Comparison of ENCODE assay signal across 19 cellular contexts in the genomic region with DNA sequence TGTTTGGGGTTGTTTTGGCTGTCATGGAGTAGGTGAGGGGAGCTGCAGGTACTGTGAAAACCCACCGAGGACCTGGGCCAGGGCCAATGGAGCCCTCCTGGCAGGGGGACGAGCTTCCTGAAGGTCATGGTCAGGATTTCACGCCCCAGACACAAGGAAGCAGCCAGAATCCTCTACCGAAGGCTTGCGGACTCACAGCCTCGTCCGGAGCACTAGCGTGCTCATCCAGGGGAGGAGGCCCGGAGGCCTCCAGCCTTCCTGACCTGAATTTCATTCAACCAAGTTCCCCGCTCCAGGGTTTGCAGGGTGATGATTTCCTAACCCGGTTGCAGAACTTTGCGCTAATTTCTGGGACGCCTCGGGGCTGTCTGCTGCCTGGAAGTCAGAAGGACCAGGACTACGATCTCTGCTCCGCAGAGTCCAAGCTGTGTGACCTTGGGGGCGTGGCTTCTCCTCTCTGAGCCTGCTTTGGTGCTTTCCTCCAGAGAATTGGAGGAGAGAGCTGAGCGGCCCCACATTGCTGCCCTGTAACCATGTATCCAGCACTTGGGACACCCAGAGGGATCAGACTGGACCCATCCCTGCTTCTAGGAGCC. TPM values are rescaled to one million over a fixed set of nuclear protein-coding genes. Genes with fewer than 3 reads are reported as not detected.
DNase-seq lines count a peak whose midpoint lies in the region; ATAC-seq, FAIRE-seq and TF ChIP-seq lines count a peak whose summit lies in the region.
"Had no signal": no experiment of that assay in that cellular context is flagged by ENCODE, and none has a peak within 500 bp of the region (broad histone marks: within the 10 kb centered on the region; RNA-seq: fewer than 3 reads in every experiment).

No MANE protein-coding gene starts in this region.

- no peaks in the 10 kb centered on the region for H3K9me3 ChIP-seq in HepG2 (ENCODE audit: low read length)
- H3K9me3 ChIP-seq in ovary, result no peaks in the 10 kb centered on the region
- H3K9me3 ChIP-seq in esophagus squamous epithelium, result no peaks in the 10 kb centered on the region

- TF ChIP-seq POLR2A in HepG2 (IDR thresholded peaks at IDR 0.05; ENCODE audit: insufficient read depth in 1 of 2, low read depth in 2 of 2, low read length in 2 of 2) (no peak), ovary (IDR thresholded peaks at IDR 0.05) (no peak), esophagus squamous epithelium (IDR thresholded peaks at IDR 0.05) (no peak)

- no peaks in the 10 kb centered on the region for H4K20me1 ChIP-seq in HepG2 (ENCODE audit: insufficient read depth, low read length)

- CTCF ChIA-PET in HepG2 (lab: Yijun Ruan, JAX; ENCODE audit: low intra/inter-chr PET ratio, low total read pairs), result no interaction called here
- CTCF ChIA-PET in T-cell (lab: Charles Lee), result no interaction called here

- no peaks in the 10 kb centered on the region for H3K79me2 ChIP-seq in HepG2 (ENCODE audit: insufficient read depth, low read length)

- H3K27ac ChIP-seq in coronary artery, result peak overlapping the region; percentile 10 to 92
- H3K27ac ChIP-seq in HepG2 (ENCODE audit: extremely low read length, insufficient read depth, low read length), result no peak overlapping the region
- H3K27ac ChIP-seq in ovary, result no peak overlapping the region
- peak overlapping the region in 1 of 4 donors; percentile 42 for H3K27ac ChIP-seq in esophagus squamous epithelium
- H3K27ac ChIP-seq: HL-60 had no signal

- H3K4me3 ChIP-seq in coronary artery (no peak overlapping the region), HepG2 (replicated peaks in 1 of 3; ENCODE audit: insufficient read depth in 1 of 3, low read depth in 2 of 3, low read length in 3 of 3) (no peak overlapping the region), ovary (no peak overlapping the region), esophagus squamous epithelium (no peak overlapping the region)

- peaks cover 0 to 9% (median 3%) of the 10 kb centered on the region in 3 donors for H3K27me3 Mint-ChIP-seq in CD14-positive monocyte (ENCODE audit: low read depth in 3 of 3)
- peaks cover 4 to 10% of the 10 kb centered on the region in 2 donors for H3K27me3 Mint-ChIP-seq in T-cell

- no TSS peak for BruUV-seq in HepG2 (replicated peaks; lab: Mats Ljungman, UMichigan)

- TF ChIP-seq EP300 in HepG2 (IDR thresholded peaks at IDR 0.05; ENCODE audit: low read depth in 2 of 2, low read length in 2 of 2) (no peak), HepG2 (CRISPR knock-in tag; IDR thresholded peaks at IDR 0.05; ENCODE audit: borderline replicate concordance) (no peak), ovary (IDR thresholded peaks at IDR 0.05) (peak; percentile 26)

- 20% methylated on average over 2 of the region's 18 CpGs for WGBS in HepG2 (ENCODE audit: low lambda C conversion rate)
- 70 to 72% (median 70%) methylated on average over 18 of the region's 18 CpGs for WGBS in ovary, 3 donors
- 77 to 83% methylated on average over 6 to 8 of the region's 18 CpGs for WGBS in esophagus squamous epithelium, 2 donors

- H3K9ac ChIP-seq in HepG2 (ENCODE audit: insufficient read depth, low read depth, low read length), result no peak overlapping the region

- H3K9me3 Mint-ChIP-seq in CD14-positive monocyte (no peaks in the 10 kb centered on the region), T-cell (no peaks in the 10 kb centered on the region)
- H3K9me3 Mint-ChIP-seq: CD8-positive, alpha-beta T cell; H9 had no signal

- no peaks in the 10 kb centered on the region for H3K36me3 Mint-ChIP-seq in CD14-positive monocyte
- no peaks in the 10 kb centered on the region for H3K36me3 Mint-ChIP-seq in T-cell
- H3K36me3 Mint-ChIP-seq: CD8-positive, alpha-beta T cell had no signal

- FAIRE-seq in HepG2 (lab: Jason Lieb, UNC), result no peak
- FAIRE-seq: HTR-8/SVneo had no signal

- H3K4me3 Mint-ChIP-seq in CD14-positive monocyte (no peak overlapping the region), T-cell (no peak overlapping the region)
- H3K4me3 Mint-ChIP-seq: CD8-positive, alpha-beta T cell; H9 had no signal

- POLR2A ChIA-PET in HepG2 (lab: Yijun Ruan, JAX), result no interaction called here
- POLR2A ChIA-PET in T-cell (lab: Charles Lee), result no interaction called here

- H3K4me1 Mint-ChIP-seq in CD14-positive monocyte, result peaks cover 15% of the 10 kb centered on the region
- H3K4me1 Mint-ChIP-seq in T-cell, result no peaks in the 10 kb centered on the region

- peak; percentile 25 for DNase-seq in CD14-positive monocyte (ENCODE audit: low spot score)
- no peak for DNase-seq in coronary artery (ENCODE audit: low spot score)
- no peak for DNase-seq in HepG2 (ENCODE audit: low spot score)
- DNase-seq in ovary, result peak in 2 of 5 donors; percentile 6 to 34
- DNase-seq in retina, result no peak
- no peak for DNase-seq in effector CD4-positive, alpha-beta T cell
- no peak for DNase-seq in T-cell
- DNase-seq in esophagus squamous epithelium (lab: John Stamatoyannopoulos, UW), result no peak
- DNase-seq: AML-193; DMS79; H9; NCI-H187 treated with DMSO at 0.1 percent for 48 hours; NCI-H345; NCI-H526 treated with DMSO at 0.1 percent for 48 hours; NK-92 treated with Interleukin-12 subunit alpha and Interleukin-12 subunit beta, amount 100 ng/mL, for 24 hours; SIG-M5 had no signal

- H3K27ac Mint-ChIP-seq in CD14-positive monocyte (peak overlapping the region in 2 of 7 donors; percentile 24 to 46), T-cell (no peak overlapping the region)
- H3K27ac Mint-ChIP-seq: CD8-positive, alpha-beta T cell; H9 had no signal

- no peak overlapping the region for H3K4me2 ChIP-seq in HepG2 (ENCODE audit: low read depth, low read length)

- H3K4me1 ChIP-seq in HepG2 (ENCODE audit: insufficient read depth, low read length) (peaks cover 15% of the 10 kb centered on the region; the same call in 1 of the 2 replicates), ovary (ENCODE audit: insufficient read depth) (no peaks in the 10 kb centered on the region), esophagus squamous epithelium (peaks cover 0 to 12% (median 0%) of the 10 kb centered on the region in 3 donors)

- H3K27me3 ChIP-seq in HepG2 (ENCODE audit: control insufficient read depth in 1 of 2, insufficient read depth in 2 of 2, low read length in 2 of 2) (peaks cover 8 to 69% of the 10 kb centered on the region in 2 experiments; a peak in 4 of 5 replicates), ovary (no peaks in the 10 kb centered on the region), esophagus squamous epithelium (peaks cover 0 to 45% (median 0%) of the 10 kb centered on the region in 4 donors)

- ATAC-seq in HepG2 (peak; percentile 35), T-cell (replicated peaks in 1 of 4) (no peak)
- ATAC-seq: CD8-positive, alpha-beta T cell had no signal

- in situ Hi-C loops in HepG2 (cut with HindIII; ENCODE audit: extremely low pct_ligation_motif_present, low pct_unique_long_range_greater_than_20kb), result no loop called here

- no peak for TF ChIP-seq RAD21 in HepG2 (CRISPR knock-in tag; IDR thresholded peaks at IDR 0.05)

- TF ChIP-seq CTCF in CD14-positive monocyte (IDR thresholded peaks at IDR 0.05) (no peak), coronary artery (IDR thresholded peaks at IDR 0.05) (no peak), HepG2 (CRISPR knock-in tag; IDR thresholded peaks at IDR 0.05) (no peak), ovary (IDR thresholded peaks at IDR 0.05) (no peak), esophagus squamous epithelium (IDR thresholded peaks at IDR 0.05) (no peak)

- intact Hi-C loops in CD14-positive monocyte (cut with micrococcal nuclease), result no loop called here
- intact Hi-C loops in HepG2 (cut with micrococcal nuclease; ENCODE audit: unreplicated experiment), result no loop called here
- intact Hi-C loops in ovary (cut with DNase I), result no loop called here
- intact Hi-C loops in esophagus squamous epithelium (cut with DNase I), result no loop called here

- H3K36me3 ChIP-seq in HepG2 (replicated peaks in 1 of 2; ENCODE audit: control insufficient read depth in 1 of 2, insufficient read depth in 2 of 2, low read length in 2 of 2) (no peaks in the 10 kb centered on the region), ovary (no peaks in the 10 kb centered on the region), esophagus squamous epithelium (no peaks in the 10 kb centered on the region)

- no peak overlapping the region for H2AFZ ChIP-seq in HepG2 (ENCODE audit: low read length)

TF ChIP-seq in HepG2, 621 proteins besides CTCF, POLR2A, EP300 and RAD21 (continues in another document):
- no peak for TF ChIP-seq MEIS1 (CRISPR knock-in tag; IDR thresholded peaks at IDR 0.05; ENCODE audit: borderline replicate concordance)
- TF ChIP-seq HNF4G (IDR thresholded peaks at IDR 0.05; ENCODE audit: borderline replicate concordance, low read depth, low read length), result 0 out of 2 replicates have a peak, but pooled peaks have one; percentile 31
- TF ChIP-seq HNF4G (CRISPR knock-in tag; IDR thresholded peaks at IDR 0.05; ENCODE audit: borderline replicate concordance, low read depth), result no peak
- no peak for TF ChIP-seq ZSCAN22 (CRISPR knock-in tag; IDR thresholded peaks at IDR 0.05)

RNA-seq across cellular contexts. Expression of gene ADRA2C, which starts 56.2 kb away (rescaled TPM):
- polyA plus RNA-seq in CD14-positive monocyte (not detected), HepG2 (2011; rRNA removed) (15.4 and 23.1 TPM in 2 replicates), ovary (1 to 10 TPM in 1 of 2 donors, under 1 TPM in 1; 0.75 to 1.0 TPM)
- total RNA-seq in HepG2 (2016; rRNA removed; fragmentation: Illumina TruSeq; extraction: Trizol) (43.8 and 69.7 TPM in 2 replicates), ovary (10 to 100 TPM in 2 of 7 donors, 1 to 10 TPM in 4, under 1 TPM in 1; 0.35 to 15.1 (median 5.8) TPM), T-cell (under 1 TPM in 2 of 5 donors, not detected in 3; 0.16 to 0.18 TPM), esophagus squamous epithelium (1 to 10 TPM in 3 of 4 donors, under 1 TPM in 1; 0.61 to 4.6 (median 3.6) TPM)
- total RNA-seq in HepG2 (2016; cell fraction: cytosol; rRNA removed; fragmentation: Illumina TruSeq; extraction: Trizol; ENCODE audit: low read depth), result 39.5 and 40.6 TPM in 2 replicates
- 45.3 and 69.6 TPM in 2 replicates for total RNA-seq in HepG2 (2016; cell fraction: insoluble cytoplasmic fraction; rRNA removed; fragmentation: Illumina TruSeq; extraction: Trizol)
- 83.4 and 93.4 TPM in 2 replicates for total RNA-seq in HepG2 (2016; cell fraction: membrane; rRNA removed; fragmentation: Illumina TruSeq; extraction: Trizol)
- total RNA-seq in HepG2 (2016; cell fraction: nucleus; rRNA removed; fragmentation: Illumina TruSeq; extraction: Trizol), result 32.1 and 42.6 TPM in 2 replicates
- 20.0 and 39.6 TPM in 2 replicates for polyA plus RNA-seq in HepG2 (2011; cell fraction: cytosol; rRNA removed)
- polyA plus RNA-seq in HepG2 (2011; cell fraction: nucleus; rRNA removed), result 34.6 and 44.2 TPM in 2 replicates
- 13.5 and 14.6 TPM in 2 replicates for polyA plus RNA-seq in HepG2 (2012)
- 40.9 and 41.6 TPM in 2 replicates for polyA plus RNA-seq in HepG2 (2016; cell fraction: cytosol; fragmentation: Illumina TruSeq; extraction: Trizol; ENCODE audit: low read depth)
- 48.4 and 52.4 TPM in 2 replicates for polyA plus RNA-seq in HepG2 (2016; cell fraction: insoluble cytoplasmic fraction; fragmentation: Illumina TruSeq; extraction: Trizol; ENCODE audit: low read depth)
- polyA plus RNA-seq in HepG2 (2016; cell fraction: membrane; fragmentation: Illumina TruSeq; extraction: Trizol; ENCODE audit: low read depth), result 74.1 and 77.9 TPM in 2 replicates
- polyA plus RNA-seq in HepG2 (2016; cell fraction: nucleus; fragmentation: Illumina TruSeq; extraction: Trizol; ENCODE audit: insufficient read depth, low read depth), result 63.0 and 70.2 TPM in 2 replicates
- 0.07 and 154 TPM in 2 replicates for polyA minus RNA-seq in HepG2 (2011; rRNA and poly(A)+ RNA removed; ENCODE audit: low replicate concordance)
- 31.1 and 39.3 TPM in 2 replicates for polyA minus RNA-seq in HepG2 (2011; cell fraction: cytosol; rRNA and poly(A)+ RNA removed)
- polyA minus RNA-seq in HepG2 (2011; cell fraction: nucleus; rRNA and poly(A)+ RNA removed), result 9.3 and 10.7 TPM in 2 replicates
- total RNA-seq: CD8-positive, alpha-beta T cell had no signal

Comparison
In these comparisons a context has a peak if more than half of its experiments do, and no peak if none do; other contexts are left out.
1. H3K27ac ChIP-seq: peak in coronary artery (2 of 2); none in HepG2 (single experiment) and ovary (0 of 2).